ENCODE assay signal across 28 cellular contexts in genomic region chr3:31028766-31029165, GRCh38.
"Had no signal": no experiment of that assay in that cellular context is flagged by ENCODE, and none has a peak within 500 bp of the region (broad histone marks: within the 10 kb centered on the region; RNA-seq: fewer than 3 reads in every experiment).

No MANE protein-coding gene starts in this region.

- ATAC-seq: naive thymus-derived CD8-positive, alpha-beta T cell; natural killer cell treated with Interleukin-12 subunit alpha and Interleukin-12 subunit beta and Interleukin-15 and Interleukin-18, amount 100 ng/mL, for 72 hours; pancreas; psoas muscle; right cardiac atrium; right lobe of liver; stimulated activated effector memory CD8-positive, alpha-beta T cell treated with anti-CD3 and anti-CD28 coated beads, Interleukin-12 subunit alpha, Interleukin-12 subunit beta, amount 100 ng/mL, for 72 hours; stimulated activated naive B cell treated with anti-CD40 and anti-IgM and Interleukin-4, amounts not matched to agents 10 μg/mL and 1 μg/mL and 100 μg/mL, for 72 hours; upper lobe of right lung had no signal

- H3K4me1 ChIP-seq: pancreas, psoas muscle, right lobe of liver, sigmoid colon, stomach, suprapubic skin, testis, transverse colon, upper lobe of right lung, uterus had no signal

- H3K9me3 ChIP-seq: neutrophil, pancreas, right lobe of liver, testis, upper lobe of right lung had no signal

- H3K4me1 Mint-ChIP-seq: naive B cell; naive thymus-derived CD8-positive, alpha-beta T cell; neural crest cell; stimulated activated effector memory CD8-positive, alpha-beta T cell treated with anti-CD3 and anti-CD28 coated beads, Interleukin-12 subunit alpha, Interleukin-12 subunit beta, amount 100 ng/mL, for 72 hours; stimulated activated naive B cell treated with anti-CD40 and anti-IgM and Interleukin-4, amounts not matched to agents 10 μg/mL and 1 μg/mL and 100 μg/mL, for 72 hours had no signal

- H3K27me3 Mint-ChIP-seq: naive B cell; naive thymus-derived CD8-positive, alpha-beta T cell; progenitor cell of endocrine pancreas; stimulated activated naive B cell treated with anti-CD40 and anti-IgM and Interleukin-4, amounts not matched to agents 10 μg/mL and 1 μg/mL and 100 μg/mL, for 72 hours; stimulated activated naive CD8-positive, alpha-beta T cell treated with anti-CD3 and anti-CD28 coated beads, Interleukin-15, Interleukin-2, amounts not matched to agents 100 ng/mL and 50 ng/mL, for 24 hours had no signal

- DNase-seq: naive B cell; naive thymus-derived CD8-positive, alpha-beta T cell; nephron progenitor cell; nucleus accumbens; pancreas; posterior cingulate gyrus; psoas muscle; right cardiac atrium; right lobe of liver; sigmoid colon; small intestine; stimulated activated CD4-positive, alpha-beta T cell treated with anti-CD3 and anti-CD28 coated beads, Interleukin-1b, Interleukin-23, amount 100 ng/mL, for 48 hours; stimulated activated CD4-positive, alpha-beta T cell treated with anti-CD3 and anti-CD28 coated beads, Interleukin-4, amount 100 ng/mL, for 24 hours; stimulated activated naive B cell treated with anti-CD40 and anti-IgM and Interleukin-4, amounts not matched to agents 10 μg/mL and 1 μg/mL and 100 μg/mL, for 72 hours; stimulated activated naive CD4-positive, alpha-beta T cell treated with Interleukin-2 at 50 U/mL for 16 hours; stomach; testis; tibial artery; transverse colon; upper lobe of right lung; uterus had no signal

- H3K4me3 ChIP-seq: pancreas, psoas muscle, right lobe of liver, sigmoid colon, stomach, suprapubic skin, testis, tibial artery, transverse colon, upper lobe of right lung, uterus had no signal

- H3K36me3 Mint-ChIP-seq: naive B cell; natural killer cell treated with Interleukin-12 subunit alpha and Interleukin-12 subunit beta and Interleukin-15 and Interleukin-18, amount 100 ng/mL, for 72 hours; stimulated activated effector memory CD8-positive, alpha-beta T cell treated with anti-CD3 and anti-CD28 coated beads, Interleukin-12 subunit alpha, Interleukin-12 subunit beta, amount 100 ng/mL, for 72 hours; stimulated activated naive B cell treated with anti-CD40 and anti-IgM and Interleukin-4, amounts not matched to agents 10 μg/mL and 1 μg/mL and 100 μg/mL, for 72 hours had no signal

- H3K27ac ChIP-seq: neutrophil, pancreas, psoas muscle, right lobe of liver, sigmoid colon, stomach, suprapubic skin, testis, tibial artery, transverse colon, upper lobe of right lung, uterus had no signal

- H3K27me3 ChIP-seq: neutrophil, pancreas, right lobe of liver, sigmoid colon, stomach, suprapubic skin, testis, tibial artery, transverse colon, upper lobe of right lung, uterus had no signal

- H3K4me3 Mint-ChIP-seq: naive B cell; naive thymus-derived CD8-positive, alpha-beta T cell; natural killer cell treated with Interleukin-12 subunit alpha and Interleukin-12 subunit beta and Interleukin-15 and Interleukin-18, amount 100 ng/mL, for 72 hours; neural crest cell; stimulated activated effector memory CD8-positive, alpha-beta T cell treated with anti-CD3 and anti-CD28 coated beads, Interleukin-12 subunit alpha, Interleukin-12 subunit beta, amount 100 ng/mL, for 72 hours; stimulated activated naive B cell treated with anti-CD40 and anti-IgM and Interleukin-4, amounts not matched to agents 10 μg/mL and 1 μg/mL and 100 μg/mL, for 72 hours; stimulated activated naive CD8-positive, alpha-beta T cell treated with anti-CD3 and anti-CD28 coated beads, Interleukin-15, Interleukin-2, amounts not matched to agents 100 ng/mL and 50 ng/mL, for 24 hours had no signal

- H3K36me3 ChIP-seq: neutrophil, pancreas, right lobe of liver, sigmoid colon, stomach, suprapubic skin, tibial artery, transverse colon, upper lobe of right lung, uterus had no signal

- H3K27ac Mint-ChIP-seq: naive B cell; natural killer cell treated with Interleukin-12 subunit alpha and Interleukin-12 subunit beta and Interleukin-15 and Interleukin-18, amount 100 ng/mL, for 72 hours; progenitor cell of endocrine pancreas; stimulated activated effector memory CD8-positive, alpha-beta T cell treated with anti-CD3 and anti-CD28 coated beads, Interleukin-12 subunit alpha, Interleukin-12 subunit beta, amount 100 ng/mL, for 72 hours; stimulated activated naive B cell treated with anti-CD40 and anti-IgM and Interleukin-4, amounts not matched to agents 10 μg/mL and 1 μg/mL and 100 μg/mL, for 72 hours; stimulated activated naive CD8-positive, alpha-beta T cell treated with anti-CD3 and anti-CD28 coated beads, Interleukin-15, Interleukin-2, amounts not matched to agents 100 ng/mL and 50 ng/mL, for 24 hours had no signal

- H3K9me3 Mint-ChIP-seq: natural killer cell treated with Interleukin-12 subunit alpha and Interleukin-12 subunit beta and Interleukin-15 and Interleukin-18, amount 100 ng/mL, for 72 hours; stimulated activated effector memory CD8-positive, alpha-beta T cell treated with anti-CD3 and anti-CD28 coated beads, Interleukin-12 subunit alpha, Interleukin-12 subunit beta, amount 100 ng/mL, for 72 hours had no signal
